Comparison of ENCODE assay signal across 10 cellular contexts in the genomic region with DNA sequence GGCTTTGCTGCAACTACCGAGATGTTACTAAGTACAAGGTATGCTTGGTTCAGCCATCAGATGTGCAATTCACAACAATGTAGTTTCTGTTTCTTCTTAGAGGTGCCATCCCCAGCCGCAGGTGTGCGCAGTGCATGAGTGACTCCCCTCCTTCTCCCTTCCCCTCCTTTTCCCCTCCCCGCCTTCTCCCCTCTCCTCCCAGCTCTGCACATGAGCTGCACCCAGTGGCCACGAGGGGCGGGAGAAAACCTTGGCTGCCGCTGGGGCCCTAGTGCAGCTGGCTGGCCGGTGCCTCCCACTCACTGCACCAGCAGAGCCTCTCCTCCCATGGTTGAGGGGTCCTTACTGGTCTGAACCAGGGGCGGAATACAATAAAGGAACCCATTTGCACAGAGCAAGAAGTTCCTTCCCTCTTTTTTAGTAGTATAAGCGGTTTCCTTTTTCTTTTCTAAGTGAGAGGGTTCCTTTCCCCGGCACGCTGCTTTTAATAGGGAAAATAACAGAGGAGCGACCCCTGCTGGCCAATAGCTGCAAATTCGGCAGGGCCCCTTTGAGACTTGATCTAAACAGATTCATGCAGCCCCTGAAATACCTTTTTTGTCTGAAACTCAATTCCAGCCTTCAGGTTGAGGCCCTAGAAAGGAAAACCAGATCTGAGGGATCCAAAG. TPM values are rescaled to one million over a fixed set of nuclear protein-coding genes. Genes with fewer than 3 reads are reported as not detected.
DNase-seq lines count a peak whose midpoint lies in the region; ATAC-seq, FAIRE-seq and TF ChIP-seq lines count a peak whose summit lies in the region.
"Had no signal": no experiment of that assay in that cellular context is flagged by ENCODE, and none has a peak within 500 bp of the region (broad histone marks: within the 10 kb centered on the region; RNA-seq: fewer than 3 reads in every experiment).

No MANE protein-coding gene starts in this region.

- 39% methylated on average over 14 of the region's 14 CpGs for WGBS in A549 (ENCODE audit: missing lambda C conversion rate)

- H3K4me1 ChIP-seq in A549 (no peaks in the 10 kb centered on the region), Peyer's patch (no peaks in the 10 kb centered on the region)

- peak in 1 of 2 experiments; percentile 71; a peak in 3 of 6 replicates for ATAC-seq in A549

- DNase-seq in A549 (ENCODE audit: low read depth in 1 of 2, low spot score in 1 of 2) (peak in 1 of 2 experiments; percentile 25), GM10266 (ENCODE audit: extremely low spot score) (no peak), Peyer's patch (peak in 1 of 3 donors; percentile 66), germinal center (ENCODE audit: low spot score) (peak; percentile 27), hypothalamus (lab: John Stamatoyannopoulos, UW) (no peak), mucosa of gallbladder (ENCODE audit: low spot score) (no peak), NCI-H226 (no peak)
- no peak for DNase-seq in stimulated activated CD4-positive, alpha-beta T cell treated with anti-CD3 and anti-CD28 coated beads, Interleukin-4, amount 100 ng/mL, for 1 hour
- DNase-seq: aorta, NCI-H1092 had no signal

- no peak for TF ChIP-seq POLR2A in A549 (IDR thresholded peaks at IDR 0.05; ENCODE audit: low read length)
- TF ChIP-seq POLR2A in Peyer's patch (IDR thresholded peaks at IDR 0.05) = no peak

- H3K4me2 ChIP-seq in A549 = no peak overlapping the region

- CTCF ChIA-PET in A549 (lab: Yijun Ruan, JAX) = interaction anchor here (1.0 to 1.8 kb wide), 2 partner anchors 39 to 141 kb away, joined by 4 to 6 read pairs; no protein-coding TSS in a partner anchor

- H3K36me3 ChIP-seq in Peyer's patch = no peaks in the 10 kb centered on the region

- H3K9me3 ChIP-seq in A549 = peaks cover 10% of the 10 kb centered on the region; the same call in 2 of the 3 replicates
- H3K9me3 ChIP-seq in Peyer's patch = no peaks in the 10 kb centered on the region

- peak in 1 of 2 experiments; percentile 51; a peak in 2 of 5 replicates for TF ChIP-seq RAD21 in A549 (conservative IDR thresholded peaks at IDR 0.05 in 1 of 2, IDR thresholded peaks at IDR 0.05 in 1 of 2)

- FAIRE-seq in A549 (lab: Jason Lieb, UNC) = no peak

- POLR2A ChIA-PET in A549 (lab: Yijun Ruan, JAX) = no interaction called here

- TF ChIP-seq CTCF in A549 (IDR thresholded peaks at IDR 0.05) (peak; percentile 29; the same call in 1 of the 3 replicates), GM10266 (IDR thresholded peaks at IDR 0.05; ENCODE audit: control insufficient read depth, insufficient read depth, low read depth, missing control alignments) (peak; percentile 11), Peyer's patch (IDR thresholded peaks at IDR 0.05) (peak in 4 of 6 experiments; percentile 28 to 48 (median 36))

- no peaks in the 10 kb centered on the region for H3K27me3 ChIP-seq in Peyer's patch

- no peak overlapping the region for H3K27ac ChIP-seq in A549
- no peak overlapping the region for H3K27ac ChIP-seq in Peyer's patch

- H3K4me3 ChIP-seq in A549 (no peak overlapping the region), Peyer's patch (no peak overlapping the region)

- no peak for TF ChIP-seq EP300 in A549 (IDR thresholded peaks at IDR 0.05)

TF ChIP-seq in A549, 52 proteins besides CTCF, POLR2A, EP300 and RAD21:
- no peak for TF ChIP-seq RNF2 (IDR thresholded peaks at IDR 0.05; ENCODE audit: borderline replicate concordance, low read depth)
- TF ChIP-seq FOSB (CRISPR knock-in tag; IDR thresholded peaks at IDR 0.05) = no peak
- TF ChIP-seq POLR2AphosphoS2 (conservative IDR thresholded peaks at IDR 0.05; ENCODE audit: low read length) = no peak
- TF ChIP-seq, protein P1, sequence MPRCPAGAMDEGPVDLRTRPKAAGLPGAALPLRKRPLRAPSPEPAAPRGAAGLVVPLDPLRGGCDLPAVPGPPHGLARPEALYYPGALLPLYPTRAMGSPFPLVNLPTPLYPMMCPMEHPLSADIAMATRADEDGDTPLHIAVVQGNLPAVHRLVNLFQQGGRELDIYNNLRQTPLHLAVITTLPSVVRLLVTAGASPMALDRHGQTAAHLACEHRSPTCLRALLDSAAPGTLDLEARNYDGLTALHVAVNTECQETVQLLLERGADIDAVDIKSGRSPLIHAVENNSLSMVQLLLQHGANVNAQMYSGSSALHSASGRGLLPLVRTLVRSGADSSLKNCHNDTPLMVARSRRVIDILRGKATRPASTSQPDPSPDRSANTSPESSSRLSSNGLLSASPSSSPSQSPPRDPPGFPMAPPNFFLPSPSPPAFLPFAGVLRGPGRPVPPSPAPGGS (IDR thresholded peaks at IDR 0.05) = no peak
- TF ChIP-seq ESRRA (IDR thresholded peaks at IDR 0.05; ENCODE audit: borderline replicate concordance, low read length) = no peak
- no peak for TF ChIP-seq ZSCAN20 (CRISPR knock-in tag; IDR thresholded peaks at IDR 0.05)
- TF ChIP-seq KDM1A (IDR thresholded peaks at IDR 0.05; ENCODE audit: low read depth) = no peak
- no peak for TF ChIP-seq MAFK (IDR thresholded peaks at IDR 0.05; ENCODE audit: partially characterized antibody)
- no peak for TF ChIP-seq CBX2 (IDR thresholded peaks at IDR 0.05; ENCODE audit: borderline replicate concordance, low read depth)
- no peak for TF ChIP-seq CEBPB (IDR thresholded peaks at IDR 0.05)

RNA-seq across cellular contexts. Expression of a gene that starts 7.8 kb away (rescaled TPM):
- polyA plus RNA-seq in A549 (2011; rRNA removed) = 0.10 TPM in 1 of 2 replicates, not detected in the other
- not detected in 2 replicates for polyA plus RNA-seq in A549 (2012; cell fraction: cytosol; rRNA removed)
- not detected in 2 replicates for polyA plus RNA-seq in A549 (2012; cell fraction: nucleus; rRNA removed)
- not detected in 3 replicates for polyA plus RNA-seq in A549 (2017; fragmentation: RNase III; extraction: RNeasy Plus Mini Kit Qiagen cat#74134 plus additional on column Dnase treatment)
- polyA minus RNA-seq in A549 (2011; rRNA and poly(A)+ RNA removed) = not detected in 2 replicates
- total RNA-seq in Peyer's patch = 10 to 100 TPM in 3 of 4 donors, 1 to 10 TPM in 1; 4.1 to 63.9 (median 27.0) TPM
- total RNA-seq in mucosa of gallbladder = 9.4 TPM
- total RNA-seq: aorta had no signal

RNA-seq across cellular contexts. Expression of a gene that starts 8.6 kb away (rescaled TPM):
- polyA plus RNA-seq in A549 (2011; rRNA removed) (not detected in 2 replicates), A549 (2017; fragmentation: RNase III; extraction: RNeasy Plus Mini Kit Qiagen cat#74134 plus additional on column Dnase treatment) (not detected in 3 replicates)
- polyA plus RNA-seq in A549 (2012; cell fraction: cytosol; rRNA removed) = not detected in 2 replicates
- polyA plus RNA-seq in A549 (2012; cell fraction: nucleus; rRNA removed) = not detected in 2 replicates
- not detected in 2 replicates for polyA minus RNA-seq in A549 (2011; rRNA and poly(A)+ RNA removed)
- total RNA-seq in Peyer's patch (1 to 10 TPM in 1 of 4 donors, not detected in 3; 3.6 TPM), mucosa of gallbladder (2.2 TPM)
- polyA plus RNA-seq: aorta had no signal

RNA-seq across cellular contexts. Expression of a gene that starts 22.6 kb away (rescaled TPM):
- polyA plus RNA-seq in A549 (2011; rRNA removed) (not detected in 2 replicates), A549 (2017; fragmentation: RNase III; extraction: RNeasy Plus Mini Kit Qiagen cat#74134 plus additional on column Dnase treatment) (not detected in 3 replicates)
- polyA plus RNA-seq in A549 (2012; cell fraction: cytosol; rRNA removed) = not detected in 2 replicates
- polyA plus RNA-seq in A549 (2012; cell fraction: nucleus; rRNA removed) = not detected in 2 replicates
- polyA minus RNA-seq in A549 (2011; rRNA and poly(A)+ RNA removed) = not detected in 2 replicates
- total RNA-seq in Peyer's patch (1 to 10 TPM; 6.3 to 8.3 (median 6.7) TPM), mucosa of gallbladder (43.3 TPM)

RNA-seq across cellular contexts. Expression of a gene that starts 27.8 kb away (rescaled TPM):
- polyA plus RNA-seq in A549 (2011; rRNA removed) (not detected in 2 replicates), A549 (2017; fragmentation: RNase III; extraction: RNeasy Plus Mini Kit Qiagen cat#74134 plus additional on column Dnase treatment) (not detected in 3 replicates)
- not detected in 2 replicates for polyA plus RNA-seq in A549 (2012; cell fraction: cytosol; rRNA removed)
- polyA plus RNA-seq in A549 (2012; cell fraction: nucleus; rRNA removed) = not detected in 2 replicates
- polyA minus RNA-seq in A549 (2011; rRNA and poly(A)+ RNA removed) = not detected in 2 replicates
- total RNA-seq in Peyer's patch (1 to 10 TPM in 1 of 4 donors, under 1 TPM in 1, not detected in 2; 0.54 to 1.1 TPM), mucosa of gallbladder (0.35 TPM)
- polyA plus RNA-seq: aorta had no signal

RNA-seq across cellular contexts. Expression of a gene that starts 54.9 kb away (rescaled TPM):
- polyA plus RNA-seq in A549 (2011; rRNA removed) (not detected in 2 replicates), A549 (2017; fragmentation: RNase III; extraction: RNeasy Plus Mini Kit Qiagen cat#74134 plus additional on column Dnase treatment) (not detected in 3 replicates)
- not detected in 2 replicates for polyA plus RNA-seq in A549 (2012; cell fraction: cytosol; rRNA removed)
- not detected in 2 replicates for polyA plus RNA-seq in A549 (2012; cell fraction: nucleus; rRNA removed)
- polyA minus RNA-seq in A549 (2011; rRNA and poly(A)+ RNA removed) = not detected in 2 replicates
- total RNA-seq in Peyer's patch (1 to 10 TPM in 2 of 4 donors, not detected in 2; 3.3 to 3.9 TPM), mucosa of gallbladder (0.66 TPM)
